9 cellular contexts compared by ENCODE assay signal in genomic region chr7:12715372-12716133, GRCh38. TPM values are rescaled to one million over a fixed set of nuclear protein-coding genes. Genes with fewer than 3 reads are reported as not detected.
DNase-seq lines count a peak whose midpoint lies in the region; ATAC-seq and TF ChIP-seq lines count a peak whose summit lies in the region.
"Had no signal": no experiment of that assay in that cellular context is flagged by ENCODE, and none has a peak within 500 bp of the region (broad histone marks: within the 10 kb centered on the region; RNA-seq: fewer than 3 reads in every experiment).

No MANE protein-coding gene starts in this region.

- intact Hi-C loops in CD4-positive, alpha-beta memory T cell (cut with micrococcal nuclease): no loop called here

- H3K36me3 Mint-ChIP-seq in chondrocyte (ENCODE audit: low read depth): no peaks in the 10 kb centered on the region
- no peaks in the 10 kb centered on the region for H3K36me3 Mint-ChIP-seq in stimulated activated memory B cell treated with anti-CD40 and anti-IgM and Interleukin-4, amounts not matched to agents 10 μg/mL and 1 μg/mL and 100 μg/mL, for 72 hours
- H3K36me3 Mint-ChIP-seq in CD4-positive, alpha-beta memory T cell: no peaks in the 10 kb centered on the region

- H3K36me3 ChIP-seq in skeletal muscle tissue (ENCODE audit: control insufficient read depth in 3 of 3, insufficient read depth in 3 of 3, low read length in 3 of 3): no peaks in the 10 kb centered on the region
- H3K36me3 ChIP-seq in CD4-positive, alpha-beta memory T cell (ENCODE audit: insufficient read depth, low read length): no peaks in the 10 kb centered on the region
- H3K36me3 ChIP-seq: neutrophil had no signal

- no peaks in the 10 kb centered on the region for H3K9me3 Mint-ChIP-seq in chondrocyte (ENCODE audit: low read depth)
- H3K9me3 Mint-ChIP-seq in stimulated activated memory B cell treated with anti-CD40 and anti-IgM and Interleukin-4, amounts not matched to agents 10 μg/mL and 1 μg/mL and 100 μg/mL, for 72 hours: no peaks in the 10 kb centered on the region
- H3K9me3 Mint-ChIP-seq in CD4-positive, alpha-beta memory T cell: no peaks in the 10 kb centered on the region

- no peaks in the 10 kb centered on the region for H3K27me3 Mint-ChIP-seq in chondrocyte (ENCODE audit: low read depth)
- no peaks in the 10 kb centered on the region for H3K27me3 Mint-ChIP-seq in stimulated activated memory B cell treated with anti-CD40 and anti-IgM and Interleukin-4, amounts not matched to agents 10 μg/mL and 1 μg/mL and 100 μg/mL, for 72 hours
- no peaks in the 10 kb centered on the region for H3K27me3 Mint-ChIP-seq in CD4-positive, alpha-beta memory T cell

- H3K4me3 Mint-ChIP-seq in chondrocyte (ENCODE audit: unreplicated experiment): peak overlapping the region; percentile 71
- no peak overlapping the region for H3K4me3 Mint-ChIP-seq in stimulated activated memory B cell treated with anti-CD40 and anti-IgM and Interleukin-4, amounts not matched to agents 10 μg/mL and 1 μg/mL and 100 μg/mL, for 72 hours
- peak overlapping the region in 3 of 8 donors; percentile 40 to 58 (median 57) for H3K4me3 Mint-ChIP-seq in CD4-positive, alpha-beta memory T cell

- H3K27me3 ChIP-seq in AG04450 (ENCODE audit: control insufficient read depth, insufficient read depth, low read length) (no peaks in the 10 kb centered on the region), skeletal muscle tissue (ENCODE audit: control insufficient read depth in 3 of 3, insufficient read depth in 3 of 3, low read length in 3 of 3) (no peaks in the 10 kb centered on the region)
- H3K27me3 ChIP-seq in CD4-positive, alpha-beta memory T cell (ENCODE audit: insufficient read depth, low read length): no peaks in the 10 kb centered on the region
- H3K27me3 ChIP-seq: neutrophil had no signal

- H3K9me3 ChIP-seq in AG04450 (ENCODE audit: control insufficient read depth, insufficient read depth, low read length) (peaks cover 4% of the 10 kb centered on the region; the same call in 1 of the 2 replicates), skeletal muscle tissue (ENCODE audit: control insufficient read depth in 3 of 3, low read length in 3 of 3) (no peaks in the 10 kb centered on the region)
- no peaks in the 10 kb centered on the region for H3K9me3 ChIP-seq in CD4-positive, alpha-beta memory T cell (ENCODE audit: control insufficient read depth in 1 of 2, low read length in 2 of 2)
- H3K9me3 ChIP-seq: neutrophil had no signal

- H3K4me1 ChIP-seq in skeletal muscle tissue (ENCODE audit: control insufficient read depth in 3 of 3, insufficient read depth in 3 of 3, low read length in 3 of 3): peaks cover 16 to 18% (median 17%) of the 10 kb centered on the region in 3 donors
- peaks cover 25% of the 10 kb centered on the region for H3K4me1 ChIP-seq in CD4-positive, alpha-beta memory T cell (ENCODE audit: insufficient read depth, low read length)

- peak; percentile 87 for DNase-seq in AG04450 (ENCODE audit: low read depth, low spot score)
- peak; percentile 98 for DNase-seq in SIG-M5 treated with dmso at 0.1 percent for 504 hours (lab: John Stamatoyannopoulos, UW; ENCODE audit: unreplicated experiment)
- DNase-seq in chondrocyte (ENCODE audit: low spot score): no peak
- peak; percentile 99 for DNase-seq in iris pigment epithelial cell (ENCODE audit: low read depth)
- no peak for DNase-seq in CD4-positive, alpha-beta memory T cell

- H3K27ac Mint-ChIP-seq in chondrocyte (ENCODE audit: unreplicated experiment): peak overlapping the region; percentile 96
- H3K27ac Mint-ChIP-seq in stimulated activated memory B cell treated with anti-CD40 and anti-IgM and Interleukin-4, amounts not matched to agents 10 μg/mL and 1 μg/mL and 100 μg/mL, for 72 hours: no peak overlapping the region
- peak overlapping the region in 3 of 7 donors; percentile 42 to 73 (median 48) for H3K27ac Mint-ChIP-seq in CD4-positive, alpha-beta memory T cell

- TF ChIP-seq CTCF in AG04450 (IDR thresholded peaks at IDR 0.05; ENCODE audit: low read depth, low read length) (no peak), chondrocyte (IDR thresholded peaks at IDR 0.05) (no peak)

- peak overlapping the region; percentile 19 to 28 (median 28) for H3K9ac ChIP-seq in skeletal muscle tissue (ENCODE audit: low read depth in 1 of 3, low read length in 3 of 3)

- peak; percentile 39 for ATAC-seq in HG02870 (IDR thresholded peaks at IDR 0.05; ENCODE audit: unreplicated experiment)
- no peak for ATAC-seq in stimulated activated memory B cell treated with anti-CD40 and anti-IgM and Interleukin-4, amounts not matched to agents 10 μg/mL and 1 μg/mL and 100 μg/mL, for 72 hours

- CTCF ChIA-PET in AG04450 (lab: Charles Lee): interaction anchor here (1.0 to 2.7 kb wide), 2 partner anchors 29 to 400 kb away, joined by 3 to 17 read pairs; partner anchors contain the start of gene ARL4A
- CTCF ChIA-PET in CD4-positive, alpha-beta memory T cell (lab: Charles Lee; ENCODE audit: partially characterized antibody): interaction anchor here (0.8 to 3.3 kb wide), 8 partner anchors 11 to 29 kb away, joined by 3 to 14 read pairs (median 4); partner anchors contain the start of gene ARL4A

- peaks cover 47% of the 10 kb centered on the region for H3K4me1 Mint-ChIP-seq in chondrocyte (ENCODE audit: low read depth)
- H3K4me1 Mint-ChIP-seq in stimulated activated memory B cell treated with anti-CD40 and anti-IgM and Interleukin-4, amounts not matched to agents 10 μg/mL and 1 μg/mL and 100 μg/mL, for 72 hours: no peaks in the 10 kb centered on the region
- H3K4me1 Mint-ChIP-seq in CD4-positive, alpha-beta memory T cell: peaks cover 12 to 28% (median 14%) of the 10 kb centered on the region in 4 donors

- peak overlapping the region; percentile 85 for H3K27ac ChIP-seq in AG04450 (ENCODE audit: low read depth, low read length)
- peak overlapping the region; percentile 62 for H3K27ac ChIP-seq in skeletal muscle tissue (ENCODE audit: low read depth, low read length)
- H3K27ac ChIP-seq in CD4-positive, alpha-beta memory T cell (ENCODE audit: low read depth, low read length): no peak overlapping the region
- H3K27ac ChIP-seq: neutrophil had no signal

- H3K4me3 ChIP-seq in AG04450 (ENCODE audit: low read depth, low read length): peak overlapping the region; percentile 39
- H3K4me3 ChIP-seq in skeletal muscle tissue (ENCODE audit: low read length in 3 of 3): peak overlapping the region; percentile 49 to 61 (median 57)
- no peak overlapping the region for H3K4me3 ChIP-seq in CD4-positive, alpha-beta memory T cell (ENCODE audit: low read length in 2 of 2)

- POLR2A ChIA-PET in AG04450 (lab: Yijun Ruan, JAX): interaction anchor here (0.8 to 1.3 kb wide), 3 partner anchors 28 to 504 kb away, joined by 3 to 7 read pairs (median 3); partner anchors contain the start of genes ARL4A and TMEM106B
- POLR2A ChIA-PET in CD4-positive, alpha-beta memory T cell (lab: Charles Lee; ENCODE audit: partially characterized antibody): interaction anchor here (1.6 to 2.8 kb wide), 3 partner anchors 14 to 29 kb away, joined by 6 to 10 read pairs (median 6); partner anchors contain the start of gene ARL4A

RNA-seq across cellular contexts. Expression of gene ARL4A, which starts 28.1 kb away (rescaled TPM):
- 18.3 and 31.0 TPM in 2 replicates for polyA plus RNA-seq in AG04450 (2011; rRNA removed)
- 7.4 and 18.2 TPM in 2 replicates for polyA minus RNA-seq in AG04450 (2011; rRNA and poly(A)+ RNA removed)
- total RNA-seq in chondrocyte (12.7 to 15.3 TPM (median 14.9 TPM) in 3 replicates), skeletal muscle tissue (35.5 TPM)
- 10 to 100 TPM; 11.6 to 12.9 TPM for total RNA-seq in CD4-positive, alpha-beta memory T cell
- 100 to 1,000 TPM in 1 of 2 donors, 10 to 100 TPM in 1; 58.1 to 101 TPM for polyA plus RNA-seq in CD4-positive, alpha-beta memory T cell

Comparison
In these comparisons a context has a peak if more than half of its experiments do, and no peak if none do; other contexts are left out.
1. DNase-seq: peak in AG04450 (single experiment), SIG-M5 treated with dmso at 0.1 percent for 504 hours (single experiment) and iris pigment epithelial cell (single experiment); none in chondrocyte (single experiment) and CD4-positive, alpha-beta memory T cell (0 of 5).
2. H3K4me3 ChIP-seq: peak in AG04450 (single experiment) and skeletal muscle tissue (3 of 3); none in CD4-positive, alpha-beta memory T cell (0 of 2).